8 cellular contexts compared by ENCODE assay signal in the genomic region with DNA sequence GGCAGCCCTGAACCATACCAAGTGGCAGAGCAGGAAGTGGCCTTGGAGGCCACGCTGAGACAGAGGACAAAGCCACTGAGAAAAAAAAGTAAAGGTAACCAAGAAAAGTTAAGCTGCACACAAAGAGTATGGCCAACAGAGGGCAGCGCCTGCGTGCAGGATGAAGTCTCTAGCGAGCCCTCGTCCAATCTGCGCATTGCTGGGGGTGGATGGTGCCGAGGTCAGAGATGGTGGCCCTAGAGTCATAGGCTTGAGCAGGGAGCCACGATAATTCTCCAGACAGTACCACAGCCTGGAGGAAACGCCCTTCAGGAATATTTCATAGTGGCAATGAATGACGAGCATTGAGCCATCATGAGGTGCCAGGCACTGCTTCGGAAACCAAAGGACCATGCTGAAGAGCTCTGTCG. TPM values are rescaled to one million over a fixed set of nuclear protein-coding genes. Genes with fewer than 3 reads are reported as not detected.
DNase-seq lines count a peak whose midpoint lies in the region; ATAC-seq and TF ChIP-seq lines count a peak whose summit lies in the region.

No MANE protein-coding gene starts in this region.

- H3K4me3 ChIP-seq in BLaER1 (no peak overlapping the region), ascending aorta (peak overlapping the region in 1 of 2 donors; percentile 14)
- no peak overlapping the region for H3K4me3 ChIP-seq in Jurkat, Clone E6-1 (ENCODE audit: low read length)

- H3K36me3 ChIP-seq in BLaER1 (peaks cover 14% of the 10 kb centered on the region; the same call in 1 of the 2 replicates), ascending aorta (peaks cover 6% of the 10 kb centered on the region in 2 donors)

- H3K27ac ChIP-seq in BLaER1 (no peak overlapping the region), ascending aorta (peak overlapping the region; percentile 42 to 46)

- intact Hi-C loops in ascending aorta (cut with DNase I) (no loop called here), sciatic nerve (cut with DNase I) (no loop called here)

- no peak overlapping the region for H3K9ac ChIP-seq in BLaER1

- ATAC-seq in GM18867 (IDR thresholded peaks at IDR 0.05; ENCODE audit: unreplicated experiment) (peak; percentile 83), sciatic nerve (peak; percentile 66)

- H3K4me1 ChIP-seq in BLaER1 = peaks cover 51% of the 10 kb centered on the region
- peaks cover 0 to 6% of the 10 kb centered on the region in 2 donors for H3K4me1 ChIP-seq in ascending aorta

- peak overlapping the region; percentile 84; the same call in 1 of the 2 replicates for H3K4me2 ChIP-seq in BLaER1

- H4K20me1 ChIP-seq in BLaER1 = no peaks in the 10 kb centered on the region

- H3K9me3 ChIP-seq in BLaER1 (no peaks in the 10 kb centered on the region), ascending aorta (no peaks in the 10 kb centered on the region)

- DNase-seq in Jurkat, Clone E6-1 (ENCODE audit: low read depth, low spot score) = peak; percentile 67
- DNase-seq in OCI-M1 (lab: John Stamatoyannopoulos, UW) (peak; percentile 63), ascending aorta (ENCODE audit: low spot score in 2 of 2) (peak in 1 of 2 donors; percentile 80), hypothalamus (lab: John Stamatoyannopoulos, UW) (peak in 30 of 51 donors; percentile 32 to 78 (median 60)), sciatic nerve (ENCODE audit: low spot score) (peak; percentile 81)
- no peak for DNase-seq in effector CD4-positive, alpha-beta T cell

- no peaks in the 10 kb centered on the region for H3K27me3 ChIP-seq in BLaER1
- H3K27me3 ChIP-seq in ascending aorta = no peaks in the 10 kb centered on the region

- peak; percentile 58 to 73 (median 61) for TF ChIP-seq CTCF in ascending aorta (IDR thresholded peaks at IDR 0.05)

RNA-seq across cellular contexts. Expression of a gene that starts 9.7 kb away (rescaled TPM):
- 70.2 TPM for polyA plus RNA-seq in Jurkat, Clone E6-1 (2012; ENCODE audit: insufficient read depth, insufficient read length)
- total RNA-seq in ascending aorta (29.5 TPM), sciatic nerve (34.8 TPM)

RNA-seq across cellular contexts. Expression of a gene that starts 45.3 kb away (rescaled TPM):
- polyA plus RNA-seq in Jurkat, Clone E6-1 (2012; ENCODE audit: insufficient read depth, insufficient read length) = 8.1 TPM
- total RNA-seq in ascending aorta = 1.7 TPM
- 34.1 TPM for total RNA-seq in sciatic nerve

Comparison
In these comparisons a context has a peak if more than half of its experiments do, and no peak if none do; other contexts are left out.
1. RNA of a gene that starts 45.3 kb away (total RNA-seq): 34.1 TPM in sciatic nerve (single experiment); 1.7 TPM in ascending aorta (single experiment); every median in the first group is over 10 times any median in the second.